8 cellular contexts compared by ENCODE assay signal in genomic region chr22:50473855-50474671, GRCh38. TPM values are rescaled to one million over a fixed set of nuclear protein-coding genes. Genes with fewer than 3 reads are reported as not detected.
DNase-seq lines count a peak whose midpoint lies in the region; ATAC-seq lines count a peak whose summit lies in the region.

No MANE protein-coding gene starts in this region.

- peak overlapping the region; percentile 92 for H3K4me3 Mint-ChIP-seq in T-helper 2 cell treated with Interferon-gamma antibody and Interleukin-4, amounts not matched to agents 5 μg/mL and 100 μg/mL, for 36 hours
- H3K4me3 Mint-ChIP-seq in naive thymus-derived CD8-positive, alpha-beta T cell, result peak overlapping the region; percentile 86 to 98 (median 94)

- ATAC-seq in naive thymus-derived CD8-positive, alpha-beta T cell, result no peak
- ATAC-seq in aorta (ENCODE audit: low FRiP score) (peak; percentile 17), GM18909 (IDR thresholded peaks at IDR 0.05; ENCODE audit: poor library complexity, unreplicated experiment) (no peak), HG03354 (IDR thresholded peaks at IDR 0.05; ENCODE audit: poor library complexity, severe bottlenecking, unreplicated experiment) (no peak)

- H3K27me3 Mint-ChIP-seq in T-helper 2 cell treated with Interferon-gamma antibody and Interleukin-4, amounts not matched to agents 5 μg/mL and 100 μg/mL, for 36 hours (ENCODE audit: low read depth), result no peaks in the 10 kb centered on the region
- H3K27me3 Mint-ChIP-seq in naive thymus-derived CD8-positive, alpha-beta T cell, result no peaks in the 10 kb centered on the region

- no peaks in the 10 kb centered on the region for H3K27me3 ChIP-seq in aorta (ENCODE audit: control insufficient read depth in 1 of 2, insufficient read depth in 2 of 2, low read length in 1 of 2)

- H3K36me3 Mint-ChIP-seq in T-helper 2 cell treated with Interferon-gamma antibody and Interleukin-4, amounts not matched to agents 5 μg/mL and 100 μg/mL, for 36 hours (ENCODE audit: low read depth), result peaks cover 13% of the 10 kb centered on the region
- peaks cover 0 to 5% (median 2%) of the 10 kb centered on the region in 3 donors for H3K36me3 Mint-ChIP-seq in naive thymus-derived CD8-positive, alpha-beta T cell

- intact Hi-C loops in aorta (cut with DNase I), result loop anchor here in 1 of 2 donors (2.0 kb wide), 1 partner anchor 33 kb away; the partner anchor contains the start of gene LMF2

- 4% methylated on average over 46 to 62 of the region's 62 CpGs for WGBS in aorta, 2 donors

- peak overlapping the region; percentile 83 for H3K27ac Mint-ChIP-seq in T-helper 2 cell treated with Interferon-gamma antibody and Interleukin-4, amounts not matched to agents 5 μg/mL and 100 μg/mL, for 36 hours
- peak overlapping the region; percentile 89 to 98 (median 96) for H3K27ac Mint-ChIP-seq in naive thymus-derived CD8-positive, alpha-beta T cell

- peak; percentile 49 for DNase-seq in activated naive CD4-positive, alpha-beta T cell treated with Interleukin-2 at 50 U/mL for 16 hours
- DNase-seq in activated naive CD4-positive, alpha-beta T cell (lab: John Stamatoyannopoulos, UW), result no peak
- peak; percentile 31 for DNase-seq in T-helper 2 cell treated with Interferon-gamma antibody and Interleukin-4, amounts not matched to agents 5 μg/mL and 100 μg/mL, for 36 hours (ENCODE audit: low spot score)
- DNase-seq in epidermal melanocyte (ENCODE audit: insufficient read length, low spot score) (peak; percentile 64), aorta (no peak)
- DNase-seq in naive thymus-derived CD8-positive, alpha-beta T cell, result peak in 2 of 10 donors; percentile 19 to 25

- H3K4me1 ChIP-seq in aorta (ENCODE audit: control insufficient read depth in 1 of 2, insufficient read depth in 2 of 2, low read length in 2 of 2), result no peaks in the 10 kb centered on the region

- POLR2A ChIA-PET in naive thymus-derived CD8-positive, alpha-beta T cell (lab: Charles Lee), result interaction anchor here (0.5 to 3.5 kb wide), 12 partner anchors 9 to 147 kb away, joined by 3 to 25 read pairs (median 4); partner anchors contain the start of genes LMF2, NCAPH2, SCO2 and SYCE3

- no peak overlapping the region for H3K27ac ChIP-seq in aorta (ENCODE audit: low read depth in 1 of 2, low read length in 2 of 2)

- H3K4me1 Mint-ChIP-seq in T-helper 2 cell treated with Interferon-gamma antibody and Interleukin-4, amounts not matched to agents 5 μg/mL and 100 μg/mL, for 36 hours (ENCODE audit: low read depth), result peaks cover 37% of the 10 kb centered on the region
- H3K4me1 Mint-ChIP-seq in naive thymus-derived CD8-positive, alpha-beta T cell, result peaks cover 23 to 57% (median 52%) of the 10 kb centered on the region in 4 donors

- H3K9me3 Mint-ChIP-seq in T-helper 2 cell treated with Interferon-gamma antibody and Interleukin-4, amounts not matched to agents 5 μg/mL and 100 μg/mL, for 36 hours, result no peaks in the 10 kb centered on the region
- peaks cover 0 to 2% (median 0%) of the 10 kb centered on the region in 9 donors for H3K9me3 Mint-ChIP-seq in naive thymus-derived CD8-positive, alpha-beta T cell

- no peaks in the 10 kb centered on the region for H3K36me3 ChIP-seq in aorta (ENCODE audit: control insufficient read depth in 1 of 2, insufficient read depth in 2 of 2, low read length in 1 of 2)

- peak overlapping the region; percentile 91 to 93 for H3K4me3 ChIP-seq in aorta (ENCODE audit: low read length in 2 of 2)

- no peaks in the 10 kb centered on the region for H3K9me3 ChIP-seq in aorta (ENCODE audit: control insufficient read depth, low read length)

RNA-seq across cellular contexts. Expression of gene SBF1, which starts 0.8 kb away (rescaled TPM):
- total RNA-seq in naive thymus-derived CD8-positive, alpha-beta T cell, result 100 to 1,000 TPM; 221 to 222 TPM
- polyA plus RNA-seq in naive thymus-derived CD8-positive, alpha-beta T cell, result 10 to 100 TPM; 17.1 to 37.4 (median 17.6) TPM
- 10 to 100 TPM; 65.3 to 77.9 TPM for total RNA-seq in aorta
- 10 to 100 TPM; 17.8 to 49.8 TPM for polyA plus RNA-seq in aorta

RNA-seq across cellular contexts. Expression of gene ADM2, which starts 7.3 kb away (rescaled TPM):
- total RNA-seq in naive thymus-derived CD8-positive, alpha-beta T cell, result 1 to 10 TPM; 7.7 to 8.2 TPM
- polyA plus RNA-seq in naive thymus-derived CD8-positive, alpha-beta T cell, result under 1 TPM; 0.08 to 0.52 (median 0.21) TPM
- total RNA-seq in aorta, result under 1 TPM; 0.26 to 0.54 TPM
- polyA plus RNA-seq in aorta, result under 1 TPM in 1 of 2 donors, not detected in 1; 0.50 TPM

RNA-seq across cellular contexts. Expression of gene MIOX, which starts 12.6 kb away (rescaled TPM):
- total RNA-seq in naive thymus-derived CD8-positive, alpha-beta T cell, result under 1 TPM in 1 of 2 experiments, not detected in 1; 0.52 TPM
- under 1 TPM in 1 of 3 donors, not detected in 2; 0.39 TPM for polyA plus RNA-seq in naive thymus-derived CD8-positive, alpha-beta T cell
- not detected for total RNA-seq in aorta
- polyA plus RNA-seq in aorta, result not detected

RNA-seq across cellular contexts. Expression of gene LMF2, which starts 33.4 kb away (rescaled TPM):
- total RNA-seq in naive thymus-derived CD8-positive, alpha-beta T cell, result 100 to 1,000 TPM; 120 to 128 TPM
- 10 to 100 TPM; 15.1 to 19.6 (median 17.6) TPM for polyA plus RNA-seq in naive thymus-derived CD8-positive, alpha-beta T cell
- total RNA-seq in aorta, result 10 to 100 TPM; 42.2 to 65.7 TPM
- 100 to 1,000 TPM in 1 of 2 donors, 10 to 100 TPM in 1; 20.0 to 123 TPM for polyA plus RNA-seq in aorta

RNA-seq across cellular contexts. Expression of gene NCAPH2, which starts 34.0 kb away (rescaled TPM):
- total RNA-seq in naive thymus-derived CD8-positive, alpha-beta T cell, result 10 to 100 TPM; 77.9 to 81.9 TPM
- polyA plus RNA-seq in naive thymus-derived CD8-positive, alpha-beta T cell, result 10 to 100 TPM; 34.8 to 41.5 (median 40.1) TPM
- total RNA-seq in aorta, result 10 to 100 TPM; 31.6 to 35.5 TPM
- 10 to 100 TPM; 18.2 to 67.4 TPM for polyA plus RNA-seq in aorta

Comparison
In these comparisons a context has a peak if more than half of its experiments do, and no peak if none do; other contexts are left out.
1. DNase-seq: peak in activated naive CD4-positive, alpha-beta T cell treated with Interleukin-2 at 50 U/mL for 16 hours (single experiment), T-helper 2 cell treated with Interferon-gamma antibody and Interleukin-4, amounts not matched to agents 5 μg/mL and 100 μg/mL, for 36 hours (single experiment) and epidermal melanocyte (single experiment); none in activated naive CD4-positive, alpha-beta T cell (0 of 4) and aorta (0 of 2).
2. RNA of gene ADM2, which starts 7.3 kb away (total RNA-seq): 7.7 to 8.2 TPM in naive thymus-derived CD8-positive, alpha-beta T cell; 0.26 to 0.54 TPM in aorta; every median in the first group is over 4 times any median in the second.